In the genomic region with DNA sequence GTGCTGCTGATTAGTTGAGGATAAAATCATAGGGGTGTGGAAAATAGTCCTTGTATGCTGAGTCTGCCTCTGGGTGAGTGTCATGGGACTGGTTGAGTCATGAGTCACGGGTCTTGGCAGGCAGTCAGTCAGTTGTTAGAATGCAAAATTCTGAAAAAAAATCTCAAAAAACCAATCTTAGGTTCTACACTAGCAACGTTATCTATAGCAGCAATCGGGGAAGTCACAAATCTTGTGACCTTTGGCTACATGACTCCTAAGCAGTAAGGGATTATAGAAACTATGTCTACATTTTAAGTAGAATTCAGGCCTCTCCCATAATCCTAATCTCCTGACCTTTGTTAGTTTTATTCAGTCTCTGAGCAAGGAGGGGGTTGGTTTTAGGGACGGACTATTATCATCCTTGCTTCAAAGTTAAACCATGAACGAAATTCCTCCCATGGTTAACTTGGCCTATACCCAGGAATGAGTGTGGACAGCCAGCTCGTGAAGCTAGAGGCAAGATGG, we compare ENCODE assay signal across 15 cellular contexts. TPM values are rescaled to one million over a fixed set of nuclear protein-coding genes. Genes with fewer than 3 reads are reported as not detected.
DNase-seq lines count a peak whose midpoint lies in the region; ATAC-seq, FAIRE-seq and TF ChIP-seq lines count a peak whose summit lies in the region.
"Had no signal": no experiment of that assay in that cellular context is flagged by ENCODE, and none has a peak within 500 bp of the region (broad histone marks: within the 10 kb centered on the region; RNA-seq: fewer than 3 reads in every experiment).

No MANE protein-coding gene starts in this region.

- no peak for ATAC-seq in stimulated activated naive B cell treated with anti-CD40 and anti-IgM and Interleukin-4, amounts not matched to agents 10 μg/mL and 1 μg/mL and 100 μg/mL, for 72 hours (replicated peaks)
- ATAC-seq: activated naive CD8-positive, alpha-beta T cell treated with anti-CD3 and anti-CD28 coated beads, Interleukin-2, amount 50 U/mL, for 24 hours; left lobe of liver had no signal

- TF ChIP-seq CTCF in bronchial epithelial cell (IDR thresholded peaks at IDR 0.05; ENCODE audit: insufficient read depth, low read length, severe bottlenecking), result no peak

- H2BK15ac ChIP-seq in neuronal stem cell (ENCODE audit: low read length), result no peak overlapping the region

- H3K18ac ChIP-seq in neuronal stem cell (ENCODE audit: low read length), result no peak overlapping the region

- H3K4me3 ChIP-seq in ACC112 (ENCODE audit: low read depth, low read length) (peak overlapping the region; percentile 50; the same call in 1 of the 2 replicates), bronchial epithelial cell (ENCODE audit: low read depth, low read length) (no peak overlapping the region), neuronal stem cell (ENCODE audit: low read length in 2 of 2) (no peak overlapping the region)
- H3K4me3 ChIP-seq: esophagus squamous epithelium had no signal

- no peak overlapping the region for H4K91ac ChIP-seq in neuronal stem cell (ENCODE audit: low read depth, low read length, poor library complexity)

- H3K36me3 Mint-ChIP-seq in stimulated activated naive B cell treated with anti-CD40 and anti-IgM and Interleukin-4, amounts not matched to agents 10 μg/mL and 1 μg/mL and 100 μg/mL, for 72 hours, result peaks cover 0 to 7% of the 10 kb centered on the region in 2 donors

- peak overlapping the region; percentile 40 for H2AFZ ChIP-seq in ACC112 (ENCODE audit: low read length, unreplicated experiment)
- no peak overlapping the region for H2AFZ ChIP-seq in neuronal stem cell (ENCODE audit: low read length)

- H3K27me3 ChIP-seq in ACC112 (ENCODE audit: insufficient read depth, low read length), result peaks cover 6% of the 10 kb centered on the region; the same call in 1 of the 2 replicates
- no peaks in the 10 kb centered on the region for H3K27me3 ChIP-seq in bronchial epithelial cell (ENCODE audit: control insufficient read depth, insufficient read depth, low read length)
- no peaks in the 10 kb centered on the region for H3K27me3 ChIP-seq in neuronal stem cell (ENCODE audit: control insufficient read depth in 3 of 3, insufficient read depth in 3 of 3, low read depth in 1 of 3, low read length in 3 of 3)
- H3K27me3 ChIP-seq: esophagus squamous epithelium had no signal

- peaks cover 30% of the 10 kb centered on the region for H3K4me1 ChIP-seq in ACC112 (ENCODE audit: control insufficient read depth, insufficient read depth, low read length, unreplicated experiment)
- no peaks in the 10 kb centered on the region for H3K4me1 ChIP-seq in neuronal stem cell (ENCODE audit: control insufficient read depth in 2 of 2, insufficient read depth in 1 of 2, low read depth in 1 of 2, low read length in 2 of 2)
- H3K4me1 ChIP-seq: esophagus squamous epithelium had no signal

- no peak overlapping the region for H3K4me2 ChIP-seq in neuronal stem cell (ENCODE audit: insufficient read depth, low read length, poor library complexity, severe bottlenecking)

- no peak overlapping the region for H3K27ac Mint-ChIP-seq in stimulated activated naive B cell treated with anti-CD40 and anti-IgM and Interleukin-4, amounts not matched to agents 10 μg/mL and 1 μg/mL and 100 μg/mL, for 72 hours
- H3K27ac Mint-ChIP-seq: activated naive CD8-positive, alpha-beta T cell treated with anti-CD3 and anti-CD28 coated beads, Interleukin-2, amount 50 U/mL, for 24 hours; T-helper 1 cell treated with Interleukin-12 subunit alpha and Interleukin-12 subunit beta and Interleukin-4 antibody, amounts not matched to agents 30 μg/mL and 1 μg/mL, for 36 hours had no signal

- H3K4ac ChIP-seq in neuronal stem cell (ENCODE audit: low read length), result no peak overlapping the region

- no CpG with 5 or more reads among the region's 6 CpGs for WGBS in neuronal stem cell (ENCODE audit: extremely low coverage in 2 of 2, insufficient read length in 2 of 2, insufficient replicate concordance in 1 of 2), 2 donors

- no peaks in the 10 kb centered on the region for H3K4me1 Mint-ChIP-seq in stimulated activated naive B cell treated with anti-CD40 and anti-IgM and Interleukin-4, amounts not matched to agents 10 μg/mL and 1 μg/mL and 100 μg/mL, for 72 hours
- H3K4me1 Mint-ChIP-seq: activated naive CD8-positive, alpha-beta T cell treated with anti-CD3 and anti-CD28 coated beads, Interleukin-2, amount 50 U/mL, for 24 hours had no signal

- peak; percentile 65 for DNase-seq in HT1080 (ENCODE audit: low read depth)
- peak; percentile 50 for DNase-seq in bronchial epithelial cell (ENCODE audit: low read depth)
- peak; percentile 26 for DNase-seq in hepatic stellate cell (ENCODE audit: low spot score)
- DNase-seq in stimulated activated naive B cell treated with anti-CD40 and anti-IgM and Interleukin-4, amounts not matched to agents 10 μg/mL and 1 μg/mL and 100 μg/mL, for 72 hours, result no peak
- no peak for DNase-seq in stimulated activated naive CD4-positive, alpha-beta T cell (lab: John Stamatoyannopoulos, UW)
- no peak for DNase-seq in NCI-H345 (lab: John Stamatoyannopoulos, UW)
- no peak for DNase-seq in neuronal stem cell (ENCODE audit: low spot score)
- DNase-seq: activated naive CD8-positive, alpha-beta T cell treated with anti-CD3 and anti-CD28 coated beads, Interleukin-2, amount 50 U/mL, for 24 hours; esophagus squamous epithelium; NCI-H1694; stimulated activated CD4-positive, alpha-beta T cell treated with anti-CD3 and anti-CD28 coated beads, Interleukin-4, amount 100 ng/mL, for 1 hour had no signal

- H2BK12ac ChIP-seq in neuronal stem cell (ENCODE audit: low read length), result no peak overlapping the region

- no peak overlapping the region for H4K8ac ChIP-seq in neuronal stem cell (ENCODE audit: low read depth, low read length)

- no peaks in the 10 kb centered on the region for H3K79me2 ChIP-seq in ACC112 (ENCODE audit: control insufficient read depth, insufficient read depth, low read length, unreplicated experiment)

- H3K27ac ChIP-seq in ACC112 (ENCODE audit: low read depth, low read length), result peak overlapping the region; percentile 81
- H3K27ac ChIP-seq in neuronal stem cell (replicated peaks; ENCODE audit: low read length), result no peak overlapping the region
- H3K27ac ChIP-seq: esophagus squamous epithelium had no signal

- H3K27me3 Mint-ChIP-seq in stimulated activated naive B cell treated with anti-CD40 and anti-IgM and Interleukin-4, amounts not matched to agents 10 μg/mL and 1 μg/mL and 100 μg/mL, for 72 hours, result no peaks in the 10 kb centered on the region
- H3K27me3 Mint-ChIP-seq: activated naive CD8-positive, alpha-beta T cell treated with anti-CD3 and anti-CD28 coated beads, Interleukin-2, amount 50 U/mL, for 24 hours had no signal

- no peak overlapping the region for H2BK120ac ChIP-seq in neuronal stem cell (ENCODE audit: low read depth, low read length)

- peaks cover 0 to 2% of the 10 kb centered on the region in 2 donors for H3K9me3 Mint-ChIP-seq in stimulated activated naive B cell treated with anti-CD40 and anti-IgM and Interleukin-4, amounts not matched to agents 10 μg/mL and 1 μg/mL and 100 μg/mL, for 72 hours
- H3K9me3 Mint-ChIP-seq: activated naive CD8-positive, alpha-beta T cell treated with anti-CD3 and anti-CD28 coated beads, Interleukin-2, amount 50 U/mL, for 24 hours; T-helper 1 cell treated with Interleukin-12 subunit alpha and Interleukin-12 subunit beta and Interleukin-4 antibody, amounts not matched to agents 30 μg/mL and 1 μg/mL, for 36 hours had no signal

- H3K79me1 ChIP-seq in neuronal stem cell (ENCODE audit: low read depth, low read length), result no peaks in the 10 kb centered on the region

- no peaks in the 10 kb centered on the region for H3K9me3 ChIP-seq in neuronal stem cell (replicated peaks in 1 of 2; ENCODE audit: control insufficient read depth in 2 of 2, insufficient read depth in 1 of 2, low read depth in 1 of 2, low read length in 2 of 2)

- no peak for FAIRE-seq in bronchial epithelial cell (lab: Jason Lieb, UNC)

- no peak overlapping the region for H2BK5ac ChIP-seq in neuronal stem cell (ENCODE audit: low read length)

- H3K36me3 ChIP-seq in ACC112 (ENCODE audit: insufficient read depth, low read length) (peaks cover 15% of the 10 kb centered on the region), bronchial epithelial cell (ENCODE audit: control insufficient read depth, insufficient read depth, low read length) (no peaks in the 10 kb centered on the region), neuronal stem cell (replicated peaks in 1 of 2; ENCODE audit: control insufficient read depth in 2 of 2, insufficient read depth in 2 of 2, low read length in 2 of 2) (no peaks in the 10 kb centered on the region)
- H3K36me3 ChIP-seq: esophagus squamous epithelium had no signal

- H2AK5ac ChIP-seq in neuronal stem cell (ENCODE audit: low read depth, low read length), result no peak overlapping the region

- H3K9ac ChIP-seq in neuronal stem cell (ENCODE audit: low read depth, low read length, poor library complexity), result no peak overlapping the region

- no peak overlapping the region for H3K4me3 Mint-ChIP-seq in stimulated activated naive B cell treated with anti-CD40 and anti-IgM and Interleukin-4, amounts not matched to agents 10 μg/mL and 1 μg/mL and 100 μg/mL, for 72 hours
- H3K4me3 Mint-ChIP-seq: activated naive CD8-positive, alpha-beta T cell treated with anti-CD3 and anti-CD28 coated beads, Interleukin-2, amount 50 U/mL, for 24 hours; T-helper 1 cell treated with Interleukin-12 subunit alpha and Interleukin-12 subunit beta and Interleukin-4 antibody, amounts not matched to agents 30 μg/mL and 1 μg/mL, for 36 hours had no signal

- no peak overlapping the region for H3K23ac ChIP-seq in neuronal stem cell (ENCODE audit: low read depth, low read length, poor library complexity)

- no peak overlapping the region for H3K14ac ChIP-seq in neuronal stem cell (ENCODE audit: low read length)

RNA-seq across cellular contexts. Expression of a gene that starts 18.0 kb away (rescaled TPM):
- 0.03 TPM in 1 of 2 replicates, not detected in the other for total RNA-seq in HT1080 (2014; rRNA removed; shearing (Covaris generic))
- polyA plus RNA-seq in HT1080 (2015; cell fraction: cytosol; rRNA removed), result not detected in 2 replicates
- 0.08 and 0.38 TPM in 2 replicates for polyA plus RNA-seq in HT1080 (2015; cell fraction: nucleus; rRNA removed)
- total RNA-seq in bronchial epithelial cell, result 0.53 and 1.9 TPM in 2 replicates
- 1.5 TPM for polyA plus RNA-seq in neuronal stem cell (2013, experiment 1 of 2)
- polyA plus RNA-seq in neuronal stem cell (2013, experiment 2 of 2), result 1.2 TPM
- polyA plus RNA-seq: AG04450 had no signal

Comparison
In these comparisons a context has a peak if more than half of its experiments do, and no peak if none do; other contexts are left out.
1. DNase-seq: peak in HT1080 (single experiment), bronchial epithelial cell (single experiment) and hepatic stellate cell (single experiment); none in stimulated activated naive B cell treated with anti-CD40 and anti-IgM and Interleukin-4, amounts not matched to agents 10 μg/mL and 1 μg/mL and 100 μg/mL, for 72 hours (single experiment), stimulated activated naive CD4-positive, alpha-beta T cell (0 of 6), NCI-H345 (single experiment) and neuronal stem cell (single experiment).